9 cellular contexts compared by ENCODE assay signal in genomic region chr12:112096070-112096469, GRCh38. TPM values are rescaled to one million over a fixed set of nuclear protein-coding genes. Genes with fewer than 3 reads are reported as not detected.
DNase-seq lines count a peak whose midpoint lies in the region; ATAC-seq lines count a peak whose summit lies in the region.
"Had no signal": no experiment of that assay in that cellular context is flagged by ENCODE, and none has a peak within 500 bp of the region (broad histone marks: within the 10 kb centered on the region; RNA-seq: fewer than 3 reads in every experiment).

No MANE protein-coding gene starts in this region.

- H3K27ac Mint-ChIP-seq in activated naive CD4-positive, alpha-beta T cell treated with anti-CD3 and anti-CD28 coated beads, Interleukin-2, amount 10 ng/mL, durations not matched to agents 7 days and 5 days = peak overlapping the region; percentile 12
- H3K27ac Mint-ChIP-seq in activated naive CD4-positive, alpha-beta T cell treated with anti-CD3 and anti-CD28 coated beads, Interleukin-2, amount 50 U/mL, for 72 hours = peak overlapping the region; percentile 89 to 90
- peak overlapping the region; percentile 90 for H3K27ac Mint-ChIP-seq in stimulated activated naive CD8-positive, alpha-beta T cell treated with anti-CD3 and anti-CD28 coated beads, Interleukin-15, Interleukin-2, amounts not matched to agents 100 ng/mL and 50 ng/mL, for 24 hours

- H3K27me3 Mint-ChIP-seq in activated naive CD4-positive, alpha-beta T cell treated with anti-CD3 and anti-CD28 coated beads, Interleukin-2, amount 10 ng/mL, durations not matched to agents 7 days and 5 days = no peaks in the 10 kb centered on the region
- no peaks in the 10 kb centered on the region for H3K27me3 Mint-ChIP-seq in stimulated activated naive CD8-positive, alpha-beta T cell treated with anti-CD3 and anti-CD28 coated beads, Interleukin-15, Interleukin-2, amounts not matched to agents 100 ng/mL and 50 ng/mL, for 24 hours

- intact Hi-C loops in left colon (cut with DNase I, micrococcal nuclease) = no loop called here

- ATAC-seq in HG03159 (IDR thresholded peaks at IDR 0.05; ENCODE audit: unreplicated experiment) = peak; percentile 89
- peak; percentile 64 to 80 for ATAC-seq in activated naive CD4-positive, alpha-beta T cell treated with anti-CD3 and anti-CD28 coated beads, Interleukin-2, amount 50 U/mL, for 72 hours
- ATAC-seq in left colon = no peak

- H3K36me3 Mint-ChIP-seq in activated naive CD4-positive, alpha-beta T cell treated with anti-CD3 and anti-CD28 coated beads, Interleukin-2, amount 10 ng/mL, durations not matched to agents 7 days and 5 days = peaks cover 35% of the 10 kb centered on the region
- peaks cover 9 to 51% of the 10 kb centered on the region in 2 donors for H3K36me3 Mint-ChIP-seq in activated naive CD4-positive, alpha-beta T cell treated with anti-CD3 and anti-CD28 coated beads, Interleukin-2, amount 50 U/mL, for 72 hours
- peaks cover 67% of the 10 kb centered on the region for H3K36me3 Mint-ChIP-seq in stimulated activated naive CD8-positive, alpha-beta T cell treated with anti-CD3 and anti-CD28 coated beads, Interleukin-15, Interleukin-2, amounts not matched to agents 100 ng/mL and 50 ng/mL, for 24 hours (ENCODE audit: low read depth)

- no peak for DNase-seq in activated naive CD4-positive, alpha-beta T cell treated with anti-CD3 and anti-CD28 coated beads, Interleukin-2, amount 10 ng/mL, durations not matched to agents 7 days and 5 days
- no peak for DNase-seq in activated naive CD4-positive, alpha-beta T cell treated with Interleukin-2 at 50 U/mL for 16 hours
- DNase-seq in activated naive CD4-positive, alpha-beta T cell treated with anti-CD3 and anti-CD28 coated beads, Interleukin-2, amount 50 U/mL, for 72 hours (ENCODE audit: low spot score in 2 of 2) = no peak
- no peak for DNase-seq in left colon
- no peak for DNase-seq in amygdala (lab: John Stamatoyannopoulos, UW)
- no peak for DNase-seq in AG08395 (ENCODE audit: low spot score)
- DNase-seq: ovary had no signal

- H3K4me1 Mint-ChIP-seq in activated naive CD4-positive, alpha-beta T cell treated with anti-CD3 and anti-CD28 coated beads, Interleukin-2, amount 10 ng/mL, durations not matched to agents 7 days and 5 days = peaks cover 32% of the 10 kb centered on the region
- H3K4me1 Mint-ChIP-seq in stimulated activated naive CD8-positive, alpha-beta T cell treated with anti-CD3 and anti-CD28 coated beads, Interleukin-15, Interleukin-2, amounts not matched to agents 100 ng/mL and 50 ng/mL, for 24 hours (ENCODE audit: low read depth) = peaks cover 51% of the 10 kb centered on the region

- no peaks in the 10 kb centered on the region for H3K9me3 Mint-ChIP-seq in activated naive CD4-positive, alpha-beta T cell treated with anti-CD3 and anti-CD28 coated beads, Interleukin-2, amount 10 ng/mL, durations not matched to agents 7 days and 5 days
- no peaks in the 10 kb centered on the region for H3K9me3 Mint-ChIP-seq in activated naive CD4-positive, alpha-beta T cell treated with anti-CD3 and anti-CD28 coated beads, Interleukin-2, amount 50 U/mL, for 72 hours
- no peaks in the 10 kb centered on the region for H3K9me3 Mint-ChIP-seq in stimulated activated naive CD8-positive, alpha-beta T cell treated with anti-CD3 and anti-CD28 coated beads, Interleukin-15, Interleukin-2, amounts not matched to agents 100 ng/mL and 50 ng/mL, for 24 hours

- H3K4me3 Mint-ChIP-seq in activated naive CD4-positive, alpha-beta T cell treated with anti-CD3 and anti-CD28 coated beads, Interleukin-2, amount 10 ng/mL, durations not matched to agents 7 days and 5 days = no peak overlapping the region
- H3K4me3 Mint-ChIP-seq in stimulated activated naive CD8-positive, alpha-beta T cell treated with anti-CD3 and anti-CD28 coated beads, Interleukin-15, Interleukin-2, amounts not matched to agents 100 ng/mL and 50 ng/mL, for 24 hours = peak overlapping the region; percentile 36

- CTCF ChIA-PET in activated naive CD4-positive, alpha-beta T cell treated with anti-CD3 and anti-CD28 coated beads, Interleukin-2, amount 10 ng/mL, durations not matched to agents 7 days and 5 days (lab: Charles Lee) = no interaction called here

RNA-seq across cellular contexts. Expression of gene NAA25, which starts 12.5 kb away (rescaled TPM):
- 10 to 100 TPM; 61.2 to 63.5 TPM for total RNA-seq in activated naive CD4-positive, alpha-beta T cell treated with anti-CD3 and anti-CD28 coated beads, Interleukin-2, amount 50 U/mL, for 72 hours
- 10 to 100 TPM; 12.4 to 20.4 TPM for total RNA-seq in left colon

RNA-seq across cellular contexts. Expression of gene TRAFD1, which starts 29.3 kb away (rescaled TPM):
- 10 to 100 TPM; 59.6 to 74.3 TPM for total RNA-seq in activated naive CD4-positive, alpha-beta T cell treated with anti-CD3 and anti-CD28 coated beads, Interleukin-2, amount 50 U/mL, for 72 hours
- total RNA-seq in left colon = 10 to 100 TPM; 25.3 to 32.8 TPM

Comparison
In these comparisons a context has a peak if more than half of its experiments do, and no peak if none do; other contexts are left out.
1. H3K27ac Mint-ChIP-seq: peak in every context shown above with its lines; median percentile 90 in stimulated activated naive CD8-positive, alpha-beta T cell treated with anti-CD3 and anti-CD28 coated beads, Interleukin-15, Interleukin-2, amounts not matched to agents 100 ng/mL and 50 ng/mL, for 24 hours; 90 in activated naive CD4-positive, alpha-beta T cell treated with anti-CD3 and anti-CD28 coated beads, Interleukin-2, amount 50 U/mL, for 72 hours; 12 in activated naive CD4-positive, alpha-beta T cell treated with anti-CD3 and anti-CD28 coated beads, Interleukin-2, amount 10 ng/mL, durations not matched to agents 7 days and 5 days.